ENCODE assay signal across 19 cellular contexts in the genomic region with DNA sequence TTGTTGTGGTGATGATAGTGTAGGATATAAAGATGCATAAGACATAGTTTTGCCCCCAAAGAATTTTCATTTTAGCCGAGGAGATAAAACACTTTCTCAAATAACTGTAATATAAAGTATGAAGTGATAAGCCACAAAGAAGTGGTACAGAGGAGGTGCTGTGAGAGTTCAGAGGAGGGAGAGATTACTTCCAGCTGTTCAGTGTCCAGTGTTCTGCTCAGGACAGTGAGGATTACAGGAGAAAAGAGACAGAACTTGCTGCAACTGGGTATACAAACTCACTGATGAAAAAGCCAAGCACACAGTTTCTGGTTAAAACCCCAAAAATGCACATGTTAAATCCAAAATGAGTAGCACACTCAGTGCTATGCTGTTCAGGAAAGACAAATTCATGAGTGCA.
DNase-seq lines count a peak whose midpoint lies in the region; ATAC-seq and TF ChIP-seq lines count a peak whose summit lies in the region.
"Had no signal": no experiment of that assay in that cellular context is flagged by ENCODE, and none has a peak within 500 bp of the region (broad histone marks: within the 10 kb centered on the region; RNA-seq: fewer than 3 reads in every experiment).

No MANE protein-coding gene starts in this region.

- H3K27ac ChIP-seq in GM23338 (ENCODE audit: low read depth) (peak overlapping the region; percentile 5; the same call in 1 of the 2 replicates), fibroblast of lung (ENCODE audit: insufficient read depth, low read length) (no peak overlapping the region), neural progenitor cell (no peak overlapping the region)
- H3K27ac ChIP-seq: BLaER1 treated with 17β-estradiol and CSF1 and Interleukin-3, amounts not matched to agents 10 nM and 100 nM; GM23248 had no signal

- H3K4me1 Mint-ChIP-seq in GM23338 = peaks cover 20% of the 10 kb centered on the region; the same call in 2 of the 3 replicates
- H3K4me1 Mint-ChIP-seq in WTC11 = peaks cover 11% of the 10 kb centered on the region
- peaks cover 17% of the 10 kb centered on the region for H3K4me1 Mint-ChIP-seq in neural progenitor cell
- peaks cover 5% of the 10 kb centered on the region for H3K4me1 Mint-ChIP-seq in glutamatergic neuron (ENCODE audit: low read depth, unreplicated experiment)
- no peaks in the 10 kb centered on the region for H3K4me1 Mint-ChIP-seq in activated CD8-positive, alpha-beta T cell treated with anti-CD3 and anti-CD28 coated beads, Interleukin-2, amount 10 ng/mL, durations not matched to agents 7 days and 5 days (ENCODE audit: low read depth)
- H3K4me1 Mint-ChIP-seq: B cell, IgD-negative memory B cell had no signal

- CTCF ChIA-PET in WTC11 (lab: Charles Lee) = no interaction called here
- CTCF ChIA-PET in activated CD8-positive, alpha-beta T cell treated with anti-CD3 and anti-CD28 coated beads, Interleukin-2, amount 10 ng/mL, durations not matched to agents 7 days and 5 days (lab: Charles Lee) = no interaction called here

- H3K4me3 ChIP-seq in GM23338 = no peak overlapping the region
- H3K4me3 ChIP-seq in fibroblast of lung (replicated peaks in 1 of 4; ENCODE audit: control extremely low read depth in 1 of 4, insufficient read depth in 1 of 4, low read depth in 3 of 4, low read length in 4 of 4) = no peak overlapping the region
- no peak overlapping the region for H3K4me3 ChIP-seq in neural progenitor cell
- H3K4me3 ChIP-seq: BLaER1 treated with 17β-estradiol and CSF1 and Interleukin-3, amounts not matched to agents 10 nM and 100 nM; GM12878; GM23248 had no signal

- H3K79me2 ChIP-seq in GM23338 (replicated peaks; ENCODE audit: insufficient read depth) (peaks cover 99% of the 10 kb centered on the region), fibroblast of lung (ENCODE audit: control insufficient read depth, insufficient read depth, low read length) (no peaks in the 10 kb centered on the region), neural progenitor cell (ENCODE audit: low read depth) (no peaks in the 10 kb centered on the region)

- H3K9me3 Mint-ChIP-seq in GM23338 (no peaks in the 10 kb centered on the region), WTC11 (no peaks in the 10 kb centered on the region), neural progenitor cell (no peaks in the 10 kb centered on the region), glutamatergic neuron (ENCODE audit: unreplicated experiment) (no peaks in the 10 kb centered on the region)
- H3K9me3 Mint-ChIP-seq in activated CD8-positive, alpha-beta T cell treated with anti-CD3 and anti-CD28 coated beads, Interleukin-2, amount 10 ng/mL, durations not matched to agents 7 days and 5 days (ENCODE audit: insufficient read depth) = no peaks in the 10 kb centered on the region
- H3K9me3 Mint-ChIP-seq: CD8-positive, alpha-beta T cell; IgD-negative memory B cell had no signal

- H3K27me3 ChIP-seq in GM23338 (ENCODE audit: insufficient read depth) (no peaks in the 10 kb centered on the region), fibroblast of lung (ENCODE audit: control insufficient read depth, insufficient read depth, low read length) (no peaks in the 10 kb centered on the region), neural progenitor cell (no peaks in the 10 kb centered on the region)
- H3K27me3 ChIP-seq: BLaER1 treated with 17β-estradiol and CSF1 and Interleukin-3, amounts not matched to agents 10 nM and 100 nM had no signal

- no peaks in the 10 kb centered on the region for H3K9me3 ChIP-seq in fibroblast of lung (ENCODE audit: control insufficient read depth, insufficient read depth, low read depth, low read length)
- no peaks in the 10 kb centered on the region for H3K9me3 ChIP-seq in neural progenitor cell (ENCODE audit: low read depth)
- H3K9me3 ChIP-seq: BLaER1 treated with 17β-estradiol and CSF1 and Interleukin-3, amounts not matched to agents 10 nM and 100 nM had no signal

- H3K4me3 Mint-ChIP-seq in GM23338 = no peak overlapping the region
- no peak overlapping the region for H3K4me3 Mint-ChIP-seq in WTC11
- H3K4me3 Mint-ChIP-seq in neural progenitor cell = no peak overlapping the region
- H3K4me3 Mint-ChIP-seq in glutamatergic neuron (ENCODE audit: unreplicated experiment) = no peak overlapping the region
- H3K4me3 Mint-ChIP-seq in activated CD8-positive, alpha-beta T cell treated with anti-CD3 and anti-CD28 coated beads, Interleukin-2, amount 10 ng/mL, durations not matched to agents 7 days and 5 days = no peak overlapping the region
- H3K4me3 Mint-ChIP-seq: B cell; CD8-positive, alpha-beta T cell; IgD-negative memory B cell had no signal

- H3K4me1 ChIP-seq in GM23338 (ENCODE audit: insufficient read depth) = peaks cover 17% of the 10 kb centered on the region
- no peaks in the 10 kb centered on the region for H3K4me1 ChIP-seq in fibroblast of lung (ENCODE audit: control insufficient read depth, extremely low read depth, insufficient read depth, low read length)
- H3K4me1 ChIP-seq in neural progenitor cell = peaks cover 11% of the 10 kb centered on the region
- H3K4me1 ChIP-seq: BLaER1 treated with 17β-estradiol and CSF1 and Interleukin-3, amounts not matched to agents 10 nM and 100 nM had no signal

- H3F3A ChIP-seq in GM23338 (replicated peaks; ENCODE audit: low read depth) (no peaks in the 10 kb centered on the region), neural progenitor cell (ENCODE audit: low read depth) (no peaks in the 10 kb centered on the region)

- H3K4me2 ChIP-seq in GM23338 (no peak overlapping the region), fibroblast of lung (ENCODE audit: extremely low read depth, insufficient read depth, low read length) (no peak overlapping the region), neural progenitor cell (no peak overlapping the region)
- H3K4me2 ChIP-seq: BLaER1 treated with 17β-estradiol and CSF1 and Interleukin-3, amounts not matched to agents 10 nM and 100 nM had no signal

- no peak overlapping the region for H2AFZ ChIP-seq in GM23338
- peak overlapping the region; percentile 27 for H2AFZ ChIP-seq in fibroblast of lung (ENCODE audit: low read length)
- peak overlapping the region; percentile 29 for H2AFZ ChIP-seq in neural progenitor cell (replicated peaks)
- H2AFZ ChIP-seq: GM23248 had no signal

- H3K27me3 Mint-ChIP-seq in GM23338 (ENCODE audit: insufficient read depth, low read depth, poor library complexity) (no peaks in the 10 kb centered on the region), WTC11 (ENCODE audit: low read depth) (no peaks in the 10 kb centered on the region), neural progenitor cell (ENCODE audit: insufficient read depth, low read depth) (no peaks in the 10 kb centered on the region), glutamatergic neuron (ENCODE audit: unreplicated experiment) (no peaks in the 10 kb centered on the region)
- H3K27me3 Mint-ChIP-seq in activated CD8-positive, alpha-beta T cell treated with anti-CD3 and anti-CD28 coated beads, Interleukin-2, amount 10 ng/mL, durations not matched to agents 7 days and 5 days (ENCODE audit: low read depth) = no peaks in the 10 kb centered on the region
- H3K27me3 Mint-ChIP-seq: B cell, IgD-negative memory B cell had no signal

- H3K27ac Mint-ChIP-seq in GM23338 = no peak overlapping the region
- H3K27ac Mint-ChIP-seq in WTC11 = peak overlapping the region; percentile 14; the same call in 1 of the 2 replicates
- H3K27ac Mint-ChIP-seq in neural progenitor cell = no peak overlapping the region
- no peak overlapping the region for H3K27ac Mint-ChIP-seq in glutamatergic neuron (ENCODE audit: unreplicated experiment)
- no peak overlapping the region for H3K27ac Mint-ChIP-seq in activated CD8-positive, alpha-beta T cell treated with anti-CD3 and anti-CD28 coated beads, Interleukin-2, amount 10 ng/mL, durations not matched to agents 7 days and 5 days
- H3K27ac Mint-ChIP-seq: B cell; CD8-positive, alpha-beta T cell; IgD-negative memory B cell had no signal

- H4K20me1 ChIP-seq in GM23338 (replicated peaks; ENCODE audit: insufficient read depth) = peaks cover 3% of the 10 kb centered on the region
- H4K20me1 ChIP-seq in fibroblast of lung (ENCODE audit: control insufficient read depth, extremely low read depth, insufficient read depth, low read length) = no peaks in the 10 kb centered on the region
- H4K20me1 ChIP-seq in neural progenitor cell (ENCODE audit: low read depth) = no peaks in the 10 kb centered on the region
- H4K20me1 ChIP-seq: BLaER1 treated with 17β-estradiol and CSF1 and Interleukin-3, amounts not matched to agents 10 nM and 100 nM had no signal

- POLR2A ChIA-PET in WTC11 (lab: Charles Lee) = no interaction called here
- POLR2A ChIA-PET in activated CD8-positive, alpha-beta T cell treated with anti-CD3 and anti-CD28 coated beads, Interleukin-2, amount 10 ng/mL, durations not matched to agents 7 days and 5 days (lab: Charles Lee) = no interaction called here

- H3K36me3 ChIP-seq in GM23338 (ENCODE audit: insufficient read depth) = no peaks in the 10 kb centered on the region
- no peaks in the 10 kb centered on the region for H3K36me3 ChIP-seq in fibroblast of lung (ENCODE audit: control insufficient read depth, insufficient read depth, low read length)
- no peaks in the 10 kb centered on the region for H3K36me3 ChIP-seq in neural progenitor cell
- H3K36me3 ChIP-seq: BLaER1 treated with 17β-estradiol and CSF1 and Interleukin-3, amounts not matched to agents 10 nM and 100 nM had no signal

- TF ChIP-seq CTCF in GM23338 (conservative IDR thresholded peaks at IDR 0.05; ENCODE audit: low read depth in 2 of 2) (no peak), WTC11 (IDR thresholded peaks at IDR 0.05) (no peak), fibroblast of lung (conservative IDR thresholded peaks at IDR 0.05 in 1 of 2, IDR thresholded peaks at IDR 0.05 in 1 of 2; ENCODE audit: low read depth in 1 of 2, low read length in 2 of 2) (no peak), neural progenitor cell (IDR thresholded peaks at IDR 0.05) (no peak), glutamatergic neuron (IDR thresholded peaks at IDR 0.05; ENCODE audit: partially characterized antibody, unreplicated experiment) (no peak)

- no peaks in the 10 kb centered on the region for H3K9me2 ChIP-seq in GM23338 (ENCODE audit: insufficient read depth)

- no peak for DNase-seq in GM23338 (ENCODE audit: low spot score)
- DNase-seq in WTC11 (ENCODE audit: low spot score) = no peak
- DNase-seq in fibroblast of lung (ENCODE audit: low read depth in 2 of 2) = peak in 1 of 2 donors; percentile 63
- DNase-seq in neural progenitor cell (ENCODE audit: low spot score) = no peak
- no peak for DNase-seq in glutamatergic neuron
- DNase-seq in activated CD8-positive, alpha-beta T cell treated with anti-CD3 and anti-CD28 coated beads, Interleukin-2, amount 10 ng/mL, durations not matched to agents 7 days and 5 days = no peak
- no peak for DNase-seq in Ammon's horn (ENCODE audit: low spot score)
- DNase-seq: 8988T; Calu3; CD8-positive, alpha-beta T cell; DMS79 treated with DMSO at 0.1 percent for 48 hours; GF-D8; GM23248; HCEC 1CT had no signal

- ATAC-seq in GM23338 = no peak
- ATAC-seq in WTC11 = no peak
- no peak for ATAC-seq in HG02870 (IDR thresholded peaks at IDR 0.05; ENCODE audit: unreplicated experiment)
- no peak for ATAC-seq in activated CD8-positive, alpha-beta T cell treated with anti-CD3 and anti-CD28 coated beads, Interleukin-2, amount 10 ng/mL, durations not matched to agents 7 days and 5 days
- ATAC-seq: CD8-positive, alpha-beta T cell; GM12878 had no signal

- H3K36me3 Mint-ChIP-seq in GM23338 (ENCODE audit: low read depth) (no peaks in the 10 kb centered on the region), WTC11 (no peaks in the 10 kb centered on the region), neural progenitor cell (no peaks in the 10 kb centered on the region), glutamatergic neuron (ENCODE audit: unreplicated experiment) (no peaks in the 10 kb centered on the region)
- no peaks in the 10 kb centered on the region for H3K36me3 Mint-ChIP-seq in activated CD8-positive, alpha-beta T cell treated with anti-CD3 and anti-CD28 coated beads, Interleukin-2, amount 10 ng/mL, durations not matched to agents 7 days and 5 days (ENCODE audit: low read depth)
- H3K36me3 Mint-ChIP-seq: CD8-positive, alpha-beta T cell; IgD-negative memory B cell had no signal

- H3K9ac ChIP-seq in fibroblast of lung (ENCODE audit: insufficient read depth, low read length) (no peak overlapping the region), neural progenitor cell (no peak overlapping the region)
- H3K9ac ChIP-seq: BLaER1 treated with 17β-estradiol and CSF1 and Interleukin-3, amounts not matched to agents 10 nM and 100 nM; GM23248 had no signal
